In genomic region chr7:141227454-141227853, GRCh38 we compare ENCODE assay signal across 17 cellular contexts.
A peak's percentile ranks its signal among the peaks of the same experiment; 100 is the strongest.
DNase-seq lines count a peak whose midpoint lies in the region; TF ChIP-seq lines count a peak whose summit lies in the region.
"Had no signal": no experiment of that assay in that cellular context is flagged by ENCODE, and none has a peak within 500 bp of the region (broad histone marks: within the 10 kb centered on the region; RNA-seq: fewer than 3 reads in every experiment).

No MANE protein-coding gene starts in this region.

- H3K36me3 Mint-ChIP-seq in nephron progenitor cell (ENCODE audit: low read depth) = no peaks in the 10 kb centered on the region

- H3K27ac Mint-ChIP-seq in nephron progenitor cell = no peak overlapping the region

- no peak overlapping the region for H3K4me3 Mint-ChIP-seq in nephron progenitor cell

- H3K9me3 Mint-ChIP-seq in nephron progenitor cell = no peaks in the 10 kb centered on the region

- peak; percentile 32 for DNase-seq in ELF-1 (ENCODE audit: low read depth, low spot score)
- DNase-seq in HuH-7.5 (ENCODE audit: low spot score) = peak; percentile 20
- DNase-seq in NCI-H226 = peak; percentile 12
- DNase-seq in nephron progenitor cell = peak; percentile 10
- DNase-seq in midbrain (lab: John Stamatoyannopoulos, UW) = no peak
- no peak for DNase-seq in NCI-H2196 (lab: John Stamatoyannopoulos, UW; ENCODE audit: unreplicated experiment)
- DNase-seq in activated T-cell treated with anti-CD3 and anti-CD28 coated beads, Interleukin-2, amount 50 U/mL, for 1 hour = no peak
- DNase-seq: AML-193, Caco-2, EL, IMR-90, Karpas-422, MM.1S, NCI-H1092, NCI-H1436 treated with DMSO at 0.1 percent for 48 hours, NCI-H2081 treated with DMSO at 0.1 percent for 48 hours, SW 1271 had no signal

- TF ChIP-seq CTCF in nephron progenitor cell (IDR thresholded peaks at IDR 0.05) = no peak

- H3K27me3 Mint-ChIP-seq in nephron progenitor cell (ENCODE audit: low read depth, poor library complexity) = peaks cover 19% of the 10 kb centered on the region

- H3K4me1 Mint-ChIP-seq in nephron progenitor cell = peaks cover 4% of the 10 kb centered on the region

Comparison
In these comparisons a context has a peak if more than half of its experiments do, and no peak if none do; other contexts are left out.
1. DNase-seq: peak in ELF-1 (single experiment), HuH-7.5 (single experiment), NCI-H226 (single experiment) and nephron progenitor cell (single experiment); none in midbrain (single experiment), NCI-H2196 (single experiment) and activated T-cell treated with anti-CD3 and anti-CD28 coated beads, Interleukin-2, amount 50 U/mL, for 1 hour (single experiment).